ENCODE assay signal across 30 cellular contexts in genomic region chr10:66209025-66209424, GRCh38.
"Had no signal": no experiment of that assay in that cellular context is flagged by ENCODE, and none has a peak within 500 bp of the region (broad histone marks: within the 10 kb centered on the region; RNA-seq: fewer than 3 reads in every experiment).

No MANE protein-coding gene starts in this region.

- DNase-seq: activated CD4-positive, alpha-beta memory T cell treated with anti-CD3 and anti-CD28 coated beads for 36 hours; activated CD4-positive, alpha-beta T cell treated with anti-CD3 and anti-CD28 coated beads for 36 hours; activated CD4-positive, alpha-beta T cell treated with anti-CD3 and anti-CD28 coated beads, Interleukin-2, amount 10 ng/mL, durations not matched to agents 24 days and 14 days; activated CD4-positive, CD25-positive, alpha-beta regulatory T cell; activated CD4-positive, CD25-positive, alpha-beta regulatory T cell treated with anti-CD3 and anti-CD28 coated beads, Interleukin-2, amount 50 U/mL, for 72 hours; activated CD8-positive, alpha-beta memory T cell treated with anti-CD3 and anti-CD28 coated beads, Interleukin-2, amount 10 ng/mL, durations not matched to agents 7 days and 5 days; activated CD8-positive, alpha-beta memory T cell treated with anti-CD3 and anti-CD28 coated beads, Interleukin-2, amount 50 U/mL, for 48 hours; activated CD8-positive, alpha-beta T cell treated with anti-CD3 and anti-CD28 coated beads, Interleukin-2, amount 10 ng/mL, durations not matched to agents 7 days and 5 days; activated gamma-delta T cell; activated naive CD4-positive, alpha-beta T cell; activated naive CD4-positive, alpha-beta T cell treated with anti-CD3 and anti-CD28 coated beads, Interleukin-2, amount 10 ng/mL, durations not matched to agents 7 days and 5 days; activated naive CD8-positive, alpha-beta T cell treated with anti-CD3 and anti-CD28 coated beads, Interleukin-2, amount 10 ng/mL, durations not matched to agents 7 days and 5 days; activated T-cell treated with anti-CD3 and anti-CD28 coated beads for 4 hours; activated T-cell treated with anti-CD3 and anti-CD28 coated beads, Interleukin-2, amount 50 U/mL, for 24 hours; activated T-cell treated with anti-CD3 and anti-CD28 coated beads, Interleukin-2, amount 50 U/mL, for 72 hours; anterior cingulate cortex; body of pancreas; central memory CD4-positive, alpha-beta T cell; cerebellar nuclear complex; colonic mucosa; dorsolateral prefrontal cortex; effector memory CD4-positive, alpha-beta T cell; endodermal cell; esophagus squamous epithelium; gastrocnemius medialis; glutamatergic neuron; heart left ventricle; T-helper 2 cell had no signal

- ATAC-seq: activated CD4-positive, alpha-beta T cell treated with anti-CD3 and anti-CD28 coated beads for 36 hours; activated CD8-positive, alpha-beta memory T cell treated with anti-CD3 and anti-CD28 coated beads, Interleukin-2, amount 10 ng/mL, durations not matched to agents 7 days and 5 days; activated CD8-positive, alpha-beta T cell treated with anti-CD3 and anti-CD28 coated beads, Interleukin-2, amount 10 ng/mL, durations not matched to agents 7 days and 5 days; activated naive CD4-positive, alpha-beta T cell treated with anti-CD3 and anti-CD28 coated beads, Interleukin-2, amount 50 U/mL, for 72 hours; activated T-cell treated with anti-CD3 and anti-CD28 coated beads, Interleukin-2, amount 50 U/mL, for 72 hours; body of pancreas; gastrocnemius medialis; heart left ventricle had no signal

- H3K4me3 ChIP-seq: body of pancreas, cardiac muscle cell, colonic mucosa, dorsolateral prefrontal cortex, esophagus squamous epithelium, gastrocnemius medialis, heart left ventricle had no signal
